24 cellular contexts compared by ENCODE assay signal in genomic region chr2:239052720-239053665, GRCh38.
A peak's percentile ranks its signal among the peaks of the same experiment; 100 is the strongest.
DNase-seq lines count a peak whose midpoint lies in the region; ATAC-seq and TF ChIP-seq lines count a peak whose summit lies in the region.
"Had no signal": no experiment of that assay in that cellular context is flagged by ENCODE, and none has a peak within 500 bp of the region (broad histone marks: within the 10 kb centered on the region; RNA-seq: fewer than 3 reads in every experiment).

No MANE protein-coding gene starts in this region.

- POLR2A ChIA-PET in activated CD8-positive, alpha-beta T cell treated with anti-CD3 and anti-CD28 coated beads, Interleukin-2, amount 10 ng/mL, durations not matched to agents 7 days and 5 days (lab: Charles Lee), result no interaction called here
- POLR2A ChIA-PET in activated CD8-positive, alpha-beta T cell treated with anti-CD3 and anti-CD28 coated beads for 36 hours (lab: Charles Lee), result no interaction called here

- H3K9me3 ChIP-seq in RWPE2 (ENCODE audit: severe bottlenecking), result no peaks in the 10 kb centered on the region
- no peaks in the 10 kb centered on the region for H3K9me3 ChIP-seq in mucosa of descending colon
- no peaks in the 10 kb centered on the region for H3K9me3 ChIP-seq in upper lobe of right lung

- no peaks in the 10 kb centered on the region for H3K27me3 ChIP-seq in RWPE2 (ENCODE audit: insufficient read depth, poor library complexity, severe bottlenecking)
- no peaks in the 10 kb centered on the region for H3K27me3 ChIP-seq in upper lobe of right lung

- H3K36me3 ChIP-seq in RWPE2 (ENCODE audit: low read depth) (no peaks in the 10 kb centered on the region), mucosa of descending colon (ENCODE audit: low read depth) (no peaks in the 10 kb centered on the region), upper lobe of right lung (peaks cover 37% of the 10 kb centered on the region)

- peaks cover 16% of the 10 kb centered on the region for H3K36me3 Mint-ChIP-seq in activated CD8-positive, alpha-beta T cell treated with anti-CD3 and anti-CD28 coated beads, Interleukin-2, amount 10 ng/mL, durations not matched to agents 7 days and 5 days (ENCODE audit: low read depth)
- H3K36me3 Mint-ChIP-seq in activated CD8-positive, alpha-beta T cell treated with anti-CD3 and anti-CD28 coated beads for 36 hours (ENCODE audit: low read depth), result peaks cover 6% of the 10 kb centered on the region

- no peak for ATAC-seq in activated CD8-positive, alpha-beta T cell treated with anti-CD3 and anti-CD28 coated beads, Interleukin-2, amount 10 ng/mL, durations not matched to agents 7 days and 5 days
- no peak for ATAC-seq in activated CD8-positive, alpha-beta T cell treated with anti-CD3 and anti-CD28 coated beads for 36 hours
- ATAC-seq in RWPE2 (ENCODE audit: low read depth) (no peak), mucosa of descending colon (no peak), upper lobe of right lung (peak; percentile 12), GM21423 (IDR thresholded peaks at IDR 0.05; ENCODE audit: unreplicated experiment) (no peak), GM21515 (IDR thresholded peaks at IDR 0.05; ENCODE audit: unreplicated experiment) (no peak)

- no peaks in the 10 kb centered on the region for H3K27me3 Mint-ChIP-seq in activated CD8-positive, alpha-beta T cell treated with anti-CD3 and anti-CD28 coated beads, Interleukin-2, amount 10 ng/mL, durations not matched to agents 7 days and 5 days (ENCODE audit: low read depth)
- H3K27me3 Mint-ChIP-seq in activated CD8-positive, alpha-beta T cell treated with anti-CD3 and anti-CD28 coated beads for 36 hours, result no peaks in the 10 kb centered on the region

- H3K4me1 Mint-ChIP-seq in activated CD8-positive, alpha-beta T cell treated with anti-CD3 and anti-CD28 coated beads, Interleukin-2, amount 10 ng/mL, durations not matched to agents 7 days and 5 days (ENCODE audit: low read depth), result no peaks in the 10 kb centered on the region
- H3K4me1 Mint-ChIP-seq in activated CD8-positive, alpha-beta T cell treated with anti-CD3 and anti-CD28 coated beads for 36 hours (ENCODE audit: low read depth), result no peaks in the 10 kb centered on the region

- no peak for DNase-seq in activated CD8-positive, alpha-beta T cell treated with anti-CD3 and anti-CD28 coated beads, Interleukin-2, amount 10 ng/mL, durations not matched to agents 7 days and 5 days
- no peak for DNase-seq in activated CD8-positive, alpha-beta T cell treated with anti-CD3 and anti-CD28 coated beads for 36 hours
- peak; percentile 52 for DNase-seq in RWPE2 (ENCODE audit: low spot score)
- DNase-seq in mucosa of descending colon, result peak in 2 of 3 donors; percentile 10 to 40
- no peak for DNase-seq in upper lobe of right lung
- DNase-seq in NCI-H1436 (lab: John Stamatoyannopoulos, UW), result no peak
- DNase-seq: 8988T, C1 segment of cervical spinal cord, DMS53, EL, GF-D8, KBM-7, NCI-H1092, NCI-H1436 treated with DMSO at 0.1 percent for 48 hours, NCI-H1930, NCI-H226, NCI-H510A treated with DMSO at 0.1 percent for 48 hours, NCI-H748 treated with DMSO at 0.1 percent for 48 hours, PC-9, RPMI8226, SIG-M5 had no signal

- intact Hi-C loops in activated CD8-positive, alpha-beta T cell treated with anti-CD3 and anti-CD28 coated beads for 36 hours (cut with micrococcal nuclease), result no loop called here
- intact Hi-C loops in mucosa of descending colon (cut with DNase I, micrococcal nuclease), result no loop called here
- intact Hi-C loops in upper lobe of right lung (cut with DNase I), result no loop called here

- CTCF ChIA-PET in activated CD8-positive, alpha-beta T cell treated with anti-CD3 and anti-CD28 coated beads, Interleukin-2, amount 10 ng/mL, durations not matched to agents 7 days and 5 days (lab: Charles Lee), result no interaction called here
- CTCF ChIA-PET in activated CD8-positive, alpha-beta T cell treated with anti-CD3 and anti-CD28 coated beads for 36 hours (lab: Charles Lee), result no interaction called here

- H3K9me3 Mint-ChIP-seq in activated CD8-positive, alpha-beta T cell treated with anti-CD3 and anti-CD28 coated beads, Interleukin-2, amount 10 ng/mL, durations not matched to agents 7 days and 5 days (ENCODE audit: insufficient read depth), result no peaks in the 10 kb centered on the region
- no peaks in the 10 kb centered on the region for H3K9me3 Mint-ChIP-seq in activated CD8-positive, alpha-beta T cell treated with anti-CD3 and anti-CD28 coated beads for 36 hours

- H3K27ac ChIP-seq in RWPE2 (ENCODE audit: poor library complexity, severe bottlenecking) (no peak overlapping the region), upper lobe of right lung (no peak overlapping the region)
- H3K27ac ChIP-seq: HL-60, PC-9 had no signal

- H3K4me1 ChIP-seq in RWPE2 (ENCODE audit: insufficient read depth, poor library complexity, severe bottlenecking) (no peaks in the 10 kb centered on the region), mucosa of descending colon (ENCODE audit: low read depth) (no peaks in the 10 kb centered on the region), upper lobe of right lung (no peaks in the 10 kb centered on the region)

- no peak for TF ChIP-seq CTCF in activated CD8-positive, alpha-beta T cell treated with anti-CD3 and anti-CD28 coated beads for 36 hours (IDR thresholded peaks at IDR 0.05)
- TF ChIP-seq CTCF in RWPE2 (IDR thresholded peaks at IDR 0.05; ENCODE audit: poor library complexity, severe bottlenecking) (no peak), mucosa of descending colon (IDR thresholded peaks at IDR 0.05) (no peak), upper lobe of right lung (IDR thresholded peaks at IDR 0.05) (no peak)

- no peak overlapping the region for H3K4me3 ChIP-seq in RWPE2 (ENCODE audit: severe bottlenecking)
- no peak overlapping the region for H3K4me3 ChIP-seq in mucosa of descending colon
- H3K4me3 ChIP-seq in upper lobe of right lung, result no peak overlapping the region
- H3K4me3 ChIP-seq: PC-9 had no signal

- H3K4me3 Mint-ChIP-seq in activated CD8-positive, alpha-beta T cell treated with anti-CD3 and anti-CD28 coated beads, Interleukin-2, amount 10 ng/mL, durations not matched to agents 7 days and 5 days, result no peak overlapping the region
- H3K4me3 Mint-ChIP-seq in activated CD8-positive, alpha-beta T cell treated with anti-CD3 and anti-CD28 coated beads for 36 hours, result no peak overlapping the region

- peak overlapping the region; percentile 39 for H3K27ac Mint-ChIP-seq in activated CD8-positive, alpha-beta T cell treated with anti-CD3 and anti-CD28 coated beads, Interleukin-2, amount 10 ng/mL, durations not matched to agents 7 days and 5 days
- no peak overlapping the region for H3K27ac Mint-ChIP-seq in activated CD8-positive, alpha-beta T cell treated with anti-CD3 and anti-CD28 coated beads for 36 hours

Comparison
In these comparisons a context has a peak if more than half of its experiments do, and no peak if none do; other contexts are left out.
1. DNase-seq: peak in RWPE2 (single experiment) and mucosa of descending colon (2 of 3); none in activated CD8-positive, alpha-beta T cell treated with anti-CD3 and anti-CD28 coated beads, Interleukin-2, amount 10 ng/mL, durations not matched to agents 7 days and 5 days (single experiment), activated CD8-positive, alpha-beta T cell treated with anti-CD3 and anti-CD28 coated beads for 36 hours (single experiment), upper lobe of right lung (single experiment) and NCI-H1436 (single experiment).